8 cellular contexts compared by ENCODE assay signal in the genomic region with DNA sequence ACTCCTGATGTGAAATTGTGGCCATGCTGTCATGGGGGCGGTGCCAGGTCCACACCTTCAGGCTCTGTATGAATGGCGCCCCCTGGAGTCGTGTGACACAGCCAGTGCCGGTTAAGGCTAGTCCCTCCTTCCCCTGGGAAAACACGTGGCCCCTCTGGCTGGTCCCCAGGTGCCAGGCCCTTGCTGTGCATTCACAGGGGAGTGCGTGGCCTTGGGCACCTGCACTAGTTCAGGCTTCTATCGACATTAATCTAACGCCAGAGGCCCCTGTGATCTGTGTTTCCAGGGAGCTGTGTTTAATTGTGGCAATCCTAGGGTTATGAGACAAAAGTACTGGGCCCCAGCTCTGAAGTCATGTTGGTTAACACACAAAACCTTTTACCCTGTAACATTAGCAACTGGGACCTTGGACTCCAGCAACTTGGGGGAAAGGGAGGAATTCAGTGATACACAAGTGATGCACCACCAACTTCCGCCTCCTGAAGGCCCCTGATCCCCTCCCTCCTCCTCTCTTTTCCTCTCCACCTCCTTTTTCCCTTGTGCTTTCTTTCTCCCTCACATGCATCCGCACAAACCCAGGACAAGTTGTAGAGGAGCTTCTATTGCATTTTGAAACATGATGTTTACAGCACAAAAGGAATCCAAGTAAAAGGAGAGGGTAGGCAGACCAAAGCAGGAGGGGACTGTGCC.
A peak's percentile ranks its signal among the peaks of the same experiment; 100 is the strongest.
DNase-seq lines count a peak whose midpoint lies in the region; ATAC-seq, FAIRE-seq and TF ChIP-seq lines count a peak whose summit lies in the region.

No MANE protein-coding gene starts in this region.

- peak; percentile 87 for TF ChIP-seq RAD21 in HepG2 (CRISPR knock-in tag; IDR thresholded peaks at IDR 0.05)

- ATAC-seq in HG03159 (IDR thresholded peaks at IDR 0.05; ENCODE audit: unreplicated experiment) = peak; percentile 42
- peak; percentile 70 to 75 for ATAC-seq in activated CD4-positive, CD25-positive, alpha-beta regulatory T cell treated with anti-CD3 and anti-CD28 coated beads, Interleukin-2, amount 50 U/mL, for 24 hours
- ATAC-seq in HepG2 = peak; percentile 80
- ATAC-seq in HG02870 (IDR thresholded peaks at IDR 0.05; ENCODE audit: unreplicated experiment) = no peak

- TF ChIP-seq POLR2A in HepG2 (IDR thresholded peaks at IDR 0.05; ENCODE audit: insufficient read depth in 1 of 2, low read depth in 2 of 2, low read length in 2 of 2) = peak in 1 of 2 experiments; percentile 58; a peak in 2 of 4 replicates

- peaks cover 99% of the 10 kb centered on the region for H3K4me1 ChIP-seq in HepG2 (ENCODE audit: insufficient read depth, low read length)

- peak overlapping the region; percentile 68 for H3K4me2 ChIP-seq in HepG2 (ENCODE audit: low read depth, low read length)

- CTCF ChIA-PET in HepG2 (lab: Yijun Ruan, JAX; ENCODE audit: low intra/inter-chr PET ratio, low total read pairs) = interaction anchor here (1.3 to 2.4 kb wide), 2 partner anchors 515 to 562 kb away, joined by 7 to 13 read pairs; no protein-coding TSS in a partner anchor

- in situ Hi-C loops in GM13976 (cut with MboI; ENCODE audit: low sequenced_read_pairs, unreplicated experiment) = loop anchor here (25.0 kb wide), 1 partner anchor 552 kb away; no protein-coding TSS in a partner anchor
- in situ Hi-C loops in HepG2 (cut with HindIII; ENCODE audit: extremely low pct_ligation_motif_present, low pct_unique_long_range_greater_than_20kb) = no loop called here

- no peak overlapping the region for H2AFZ ChIP-seq in HepG2 (ENCODE audit: low read length)

- peaks cover 4 to 35% of the 10 kb centered on the region in 2 experiments; a peak in 3 of 5 replicates for H3K36me3 ChIP-seq in HepG2 (replicated peaks in 1 of 2; ENCODE audit: control insufficient read depth in 1 of 2, insufficient read depth in 2 of 2, low read length in 2 of 2)

- H3K4me3 ChIP-seq in HepG2 (replicated peaks in 1 of 3; ENCODE audit: insufficient read depth in 1 of 3, low read depth in 2 of 3, low read length in 3 of 3) = peak overlapping the region in 1 of 3 experiments; percentile 34; a peak in 2 of 6 replicates

- POLR2A ChIA-PET in HepG2 (lab: Yijun Ruan, JAX) = interaction anchor here (1.1 to 1.5 kb wide), 3 partner anchors 151 to 552 kb away, joined by 3 to 4 read pairs (median 4); partner anchors contain the start of genes CAGE1 and RIOK1

- peaks cover 12% of the 10 kb centered on the region; the same call in 1 of the 2 replicates for H4K20me1 ChIP-seq in HepG2 (ENCODE audit: insufficient read depth, low read length)

- no peaks in the 10 kb centered on the region for H3K27me3 ChIP-seq in HepG2 (ENCODE audit: control insufficient read depth in 1 of 2, insufficient read depth in 2 of 2, low read length in 2 of 2)

- H3K27ac ChIP-seq in HepG2 (ENCODE audit: extremely low read length, insufficient read depth, low read length) = peak overlapping the region; percentile 90

- H3K9ac ChIP-seq in HepG2 (ENCODE audit: insufficient read depth, low read depth, low read length) = peak overlapping the region; percentile 68

- TF ChIP-seq CTCF in GM13976 (IDR thresholded peaks at IDR 0.05; ENCODE audit: borderline replicate concordance, control extremely low read depth, extremely low read depth, insufficient read depth, missing control alignments) = peak; percentile 82
- TF ChIP-seq CTCF in HepG2 (CRISPR knock-in tag; IDR thresholded peaks at IDR 0.05) = peak; percentile 98

- DNase-seq in GM13976 (ENCODE audit: low spot score) (peak; percentile 75), NCI-H345 (lab: John Stamatoyannopoulos, UW) (peak; percentile 62), cerebellar cortex (ENCODE audit: low spot score) (peak; percentile 75), HepG2 (ENCODE audit: low spot score) (peak; percentile 94)
- peak; percentile 39 for DNase-seq in stimulated activated CD8-positive, alpha-beta memory T cell treated with anti-CD3 and anti-CD28 coated beads, Interleukin-12 subunit alpha, Interleukin-12 subunit beta, amount 100 ng/mL, for 24 hours (ENCODE audit: extremely low read depth)

- WGBS in HepG2 (ENCODE audit: low lambda C conversion rate) = 12% methylated on average over 10 of the region's 10 CpGs

- intact Hi-C loops in HepG2 (cut with micrococcal nuclease; ENCODE audit: unreplicated experiment) = loop anchor here (1.0 to 2.0 kb wide), 2 partner anchors 78 to 130 kb away; no protein-coding TSS in a partner anchor

- FAIRE-seq in HepG2 (lab: Jason Lieb, UNC) = peak; percentile 42

- no TSS peak for BruUV-seq in HepG2 (replicated peaks; lab: Mats Ljungman, UMichigan)

- peaks cover 14% of the 10 kb centered on the region for H3K79me2 ChIP-seq in HepG2 (ENCODE audit: insufficient read depth, low read length)

- H3K9me3 ChIP-seq in HepG2 (ENCODE audit: low read length) = no peaks in the 10 kb centered on the region

- TF ChIP-seq EP300 in HepG2 (IDR thresholded peaks at IDR 0.05; ENCODE audit: low read depth in 2 of 2, low read length in 2 of 2) (peak; percentile 43 to 72; a peak in 2 of 4 replicates), HepG2 (CRISPR knock-in tag; IDR thresholded peaks at IDR 0.05; ENCODE audit: borderline replicate concordance) (0 out of 2 replicates have a peak, but pooled peaks have one; percentile 13)

TF ChIP-seq in HepG2, 621 proteins besides CTCF, POLR2A, EP300 and RAD21 (continues in another document):
- TF ChIP-seq SP1 (IDR thresholded peaks at IDR 0.05) = no peak
- TF ChIP-seq SP1 (CRISPR knock-in tag; IDR thresholded peaks at IDR 0.05) = peak; percentile 86
- TF ChIP-seq ZFP36 (IDR thresholded peaks at IDR 0.05; ENCODE audit: borderline replicate concordance, low read depth, low read length, partially characterized antibody) = peak; percentile 47
- peak; percentile 98 for TF ChIP-seq ASH2L (IDR thresholded peaks at IDR 0.05; ENCODE audit: insufficient read length, low read depth, low read length)
- TF ChIP-seq SMAD9 (CRISPR knock-in tag; IDR thresholded peaks at IDR 0.05) = no peak
- TF ChIP-seq MEF2D (CRISPR knock-in tag; IDR thresholded peaks at IDR 0.05) = peak; percentile 51; the same call in 1 of the 2 replicates
- TF ChIP-seq SATB2 (CRISPR knock-in tag; IDR thresholded peaks at IDR 0.05) = no peak
- TF ChIP-seq RORA (CRISPR knock-in tag; IDR thresholded peaks at IDR 0.05) = no peak
- TF ChIP-seq RXRB (CRISPR knock-in tag; IDR thresholded peaks at IDR 0.05; ENCODE audit: borderline replicate concordance) = peak; percentile 69
- TF ChIP-seq ZNF350 (CRISPR knock-in tag; IDR thresholded peaks at IDR 0.05; ENCODE audit: borderline replicate concordance, low read depth) = peak; percentile 89
- TF ChIP-seq SP4 (CRISPR knock-in tag; IDR thresholded peaks at IDR 0.05) = peak; percentile 64
- TF ChIP-seq MED1 (CRISPR knock-in tag; IDR thresholded peaks at IDR 0.05) = peak; percentile 63
- TF ChIP-seq REXO4 (CRISPR knock-in tag; IDR thresholded peaks at IDR 0.05; ENCODE audit: borderline replicate concordance) = no peak
- 0 out of 2 replicates have a peak, but pooled peaks have one; percentile 46 for TF ChIP-seq NR2F2 (IDR thresholded peaks at IDR 0.05; ENCODE audit: borderline replicate concordance, low read depth)
- TF ChIP-seq SSRP1 (CRISPR knock-in tag; IDR thresholded peaks at IDR 0.05) = peak; percentile 63
- TF ChIP-seq ISL2 (CRISPR knock-in tag; IDR thresholded peaks at IDR 0.05) = peak; percentile 26; the same call in 1 of the 2 replicates
- peak; percentile 4; the same call in 1 of the 2 replicates for TF ChIP-seq ZNF766 (CRISPR knock-in tag; IDR thresholded peaks at IDR 0.05; ENCODE audit: borderline replicate concordance)
- TF ChIP-seq, protein P1, sequence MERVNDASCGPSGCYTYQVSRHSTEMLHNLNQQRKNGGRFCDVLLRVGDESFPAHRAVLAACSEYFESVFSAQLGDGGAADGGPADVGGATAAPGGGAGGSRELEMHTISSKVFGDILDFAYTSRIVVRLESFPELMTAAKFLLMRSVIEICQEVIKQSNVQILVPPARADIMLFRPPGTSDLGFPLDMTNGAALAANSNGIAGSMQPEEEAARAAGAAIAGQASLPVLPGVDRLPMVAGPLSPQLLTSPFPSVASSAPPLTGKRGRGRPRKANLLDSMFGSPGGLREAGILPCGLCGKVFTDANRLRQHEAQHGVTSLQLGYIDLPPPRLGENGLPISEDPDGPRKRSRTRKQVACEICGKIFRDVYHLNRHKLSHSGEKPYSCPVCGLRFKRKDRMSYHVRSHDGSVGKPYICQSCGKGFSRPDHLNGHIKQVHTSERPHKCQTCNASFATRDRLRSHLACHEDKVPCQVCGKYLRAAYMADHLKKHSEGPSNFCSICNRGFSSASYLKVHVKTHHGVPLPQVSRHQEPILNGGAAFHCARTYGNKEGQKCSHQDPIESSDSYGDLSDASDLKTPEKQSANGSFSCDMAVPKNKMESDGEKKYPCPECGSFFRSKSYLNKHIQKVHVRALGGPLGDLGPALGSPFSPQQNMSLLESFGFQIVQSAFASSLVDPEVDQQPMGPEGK (CRISPR knock-in tag; IDR thresholded peaks at IDR 0.05) = peak; percentile 51; the same call in 1 of the 2 replicates
- TF ChIP-seq HNF4A (CRISPR knock-in tag; IDR thresholded peaks at IDR 0.05) = peak; percentile 63
- no peak for TF ChIP-seq LCORL (IDR thresholded peaks at IDR 0.05)
- peak; percentile 77 for TF ChIP-seq LCORL (CRISPR knock-in tag; IDR thresholded peaks at IDR 0.05)
- peak; percentile 14; the same call in 1 of the 2 replicates for TF ChIP-seq ZNF264 (CRISPR knock-in tag; IDR thresholded peaks at IDR 0.05)
- TF ChIP-seq, protein P2, sequence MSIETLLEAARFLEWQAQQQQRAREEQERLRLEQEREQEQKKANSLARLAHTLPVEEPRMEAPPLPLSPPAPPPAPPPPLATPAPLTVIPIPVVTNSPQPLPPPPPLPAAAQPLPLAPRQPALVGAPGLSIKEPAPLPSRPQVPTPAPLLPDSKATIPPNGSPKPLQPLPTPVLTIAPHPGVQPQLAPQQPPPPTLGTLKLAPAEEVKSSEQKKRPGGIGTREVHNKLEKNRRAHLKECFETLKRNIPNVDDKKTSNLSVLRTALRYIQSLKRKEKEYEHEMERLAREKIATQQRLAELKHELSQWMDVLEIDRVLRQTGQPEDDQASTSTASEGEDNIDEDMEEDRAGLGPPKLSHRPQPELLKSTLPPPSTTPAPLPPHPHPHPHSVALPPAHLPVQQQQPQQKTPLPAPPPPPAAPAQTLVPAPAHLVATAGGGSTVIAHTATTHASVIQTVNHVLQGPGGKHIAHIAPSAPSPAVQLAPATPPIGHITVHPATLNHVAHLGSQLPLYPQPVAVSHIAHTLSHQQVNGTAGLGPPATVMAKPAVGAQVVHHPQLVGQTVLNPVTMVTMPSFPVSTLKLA (IDR thresholded peaks at IDR 0.05) = peak; percentile 85
- peak; percentile 73 for TF ChIP-seq GATAD1 (CRISPR knock-in tag; IDR thresholded peaks at IDR 0.05)
- no peak; the same call in 1 of the 2 replicates for TF ChIP-seq KDM5B (CRISPR knock-in tag; IDR thresholded peaks at IDR 0.05; ENCODE audit: borderline replicate concordance)
- TF ChIP-seq ERF (CRISPR knock-in tag; IDR thresholded peaks at IDR 0.05) = peak; percentile 59; the same call in 1 of the 2 replicates
- TF ChIP-seq YEATS4 (CRISPR knock-in tag; IDR thresholded peaks at IDR 0.05; ENCODE audit: borderline replicate concordance) = peak; percentile 69

Comparison
In these comparisons a context has a peak if more than half of its experiments do, and no peak if none do; other contexts are left out.
1. DNase-seq: peak in every context shown above with its lines; median percentile 94 in HepG2; 75 in GM13976; 75 in cerebellar cortex; 62 in NCI-H345; 39 in stimulated activated CD8-positive, alpha-beta memory T cell treated with anti-CD3 and anti-CD28 coated beads, Interleukin-12 subunit alpha, Interleukin-12 subunit beta, amount 100 ng/mL, for 24 hours.